ENCODE assay signal across 17 cellular contexts in the genomic region with DNA sequence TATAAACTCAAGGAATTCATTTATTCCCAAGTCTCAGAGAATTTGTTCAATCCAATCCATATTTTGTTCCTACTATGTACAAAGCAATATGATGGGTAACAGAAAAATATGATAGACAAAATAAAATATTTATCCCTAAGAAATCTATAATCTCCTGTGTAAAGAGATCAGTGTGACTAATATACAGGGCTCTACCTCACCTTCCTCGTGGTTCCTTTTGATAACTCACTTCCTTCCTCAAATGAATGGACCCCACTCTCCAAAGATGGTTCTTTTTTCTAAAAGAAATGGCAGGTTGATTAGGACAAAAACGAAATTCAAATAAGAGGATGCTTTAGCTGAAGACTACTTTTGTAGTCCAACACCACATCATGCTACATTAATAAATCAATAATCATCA. TPM values are rescaled to one million over a fixed set of nuclear protein-coding genes. Genes with fewer than 3 reads are reported as not detected.
DNase-seq lines count a peak whose midpoint lies in the region; ATAC-seq, FAIRE-seq and TF ChIP-seq lines count a peak whose summit lies in the region.
"Had no signal": no experiment of that assay in that cellular context is flagged by ENCODE, and none has a peak within 500 bp of the region (broad histone marks: within the 10 kb centered on the region; RNA-seq: fewer than 3 reads in every experiment).

No MANE protein-coding gene starts in this region.

- no peaks in the 10 kb centered on the region for H3K36me3 Mint-ChIP-seq in astrocyte (ENCODE audit: low read depth, unreplicated experiment)

- no peaks in the 10 kb centered on the region for H3K27me3 Mint-ChIP-seq in astrocyte (ENCODE audit: low read depth, unreplicated experiment)
- H3K27me3 Mint-ChIP-seq: CD8-positive, alpha-beta memory T cell had no signal

- no peak for TF ChIP-seq CTCF in Loucy (conservative IDR thresholded peaks at IDR 0.05; ENCODE audit: low read length)
- no peak for TF ChIP-seq CTCF in astrocyte (IDR thresholded peaks at IDR 0.05; ENCODE audit: insufficient read depth, low read depth, low read length)
- no peak for TF ChIP-seq CTCF in endothelial cell of umbilical vein (IDR thresholded peaks at IDR 0.05; ENCODE audit: extremely low read depth in 1 of 2, insufficient read depth in 1 of 2, low read depth in 1 of 2, low read length in 2 of 2)

- H3K9me3 Mint-ChIP-seq in astrocyte (ENCODE audit: unreplicated experiment), result no peaks in the 10 kb centered on the region
- H3K9me3 Mint-ChIP-seq: CD8-positive, alpha-beta memory T cell had no signal

- no peaks in the 10 kb centered on the region for H3K9me2 ChIP-seq in Loucy (replicated peaks; ENCODE audit: low read depth, low read length)

- TF ChIP-seq POLR2A in endothelial cell of umbilical vein (IDR thresholded peaks at IDR 0.05; ENCODE audit: low read depth, low read length), result no peak

- CTCF ChIA-PET in endothelial cell of umbilical vein (lab: Charles Lee), result interaction anchor here (1.4 to 2.6 kb wide), 4 partner anchors 7 to 47 kb away, joined by 3 to 7 read pairs (median 7); partner anchors contain the start of gene CLSPN

- intact Hi-C loops in endothelial cell of umbilical vein (cut with micrococcal nuclease), result no loop called here

- H3K79me2 ChIP-seq in Loucy (ENCODE audit: insufficient read depth, low read length), result peaks cover 56% of the 10 kb centered on the region
- peaks cover 14% of the 10 kb centered on the region for H3K79me2 ChIP-seq in astrocyte (ENCODE audit: insufficient read depth, low read length)
- H3K79me2 ChIP-seq in endothelial cell of umbilical vein (ENCODE audit: control insufficient read depth, insufficient read depth, low read length), result peaks cover 20% of the 10 kb centered on the region

- H4K20me1 ChIP-seq in Loucy (ENCODE audit: insufficient read depth, low read length, poor library complexity, severe bottlenecking) (peaks cover 8% of the 10 kb centered on the region), astrocyte (ENCODE audit: insufficient read depth, low read length) (no peaks in the 10 kb centered on the region), endothelial cell of umbilical vein (replicated peaks; ENCODE audit: control insufficient read depth, extremely low read depth, insufficient read depth, low read length) (no peaks in the 10 kb centered on the region)

- BruUV-seq in endothelial cell of umbilical vein (replicated peaks; lab: Mats Ljungman, UMichigan), result no TSS peak

- H3K4me2 ChIP-seq in Loucy (ENCODE audit: low read depth, low read length, poor library complexity, severe bottlenecking) (peak overlapping the region; percentile 65), astrocyte (ENCODE audit: low read length) (no peak overlapping the region), endothelial cell of umbilical vein (ENCODE audit: insufficient read depth, low read length) (peak overlapping the region; percentile 81)

- H3K27ac Mint-ChIP-seq in astrocyte (ENCODE audit: unreplicated experiment), result no peak overlapping the region

- peak; percentile 20 for DNase-seq in ELR (ENCODE audit: low read depth)
- no peak for DNase-seq in astrocyte (ENCODE audit: low read depth)
- peak; percentile 57 for DNase-seq in endothelial cell of umbilical vein (ENCODE audit: low read depth, low spot score)
- DNase-seq in SJCRH30, result no peak
- DNase-seq in NCI-H2227 treated with DMSO at 0.1 percent for 48 hours (lab: John Stamatoyannopoulos, UW), result no peak
- no peak for DNase-seq in LoVo (ENCODE audit: low spot score)
- DNase-seq: BE2C; CD8-positive, alpha-beta memory T cell had no signal

- dilution Hi-C loops in endothelial cell of umbilical vein (cut with MboI; ENCODE audit: extremely low pct_ligation_motif_present, low sequenced_read_pairs), result no loop called here

- FAIRE-seq in astrocyte (lab: Jason Lieb, UNC), result peak; percentile 39
- no peak for FAIRE-seq in endothelial cell of umbilical vein (lab: Jason Lieb, UNC)
- FAIRE-seq: A204.1, GM12891, H1, HepG2, HTR-8/SVneo had no signal

- H2AFZ ChIP-seq in Loucy (ENCODE audit: low read length), result no peak overlapping the region
- no peak overlapping the region for H2AFZ ChIP-seq in astrocyte (ENCODE audit: low read depth, low read length)
- no peak overlapping the region for H2AFZ ChIP-seq in endothelial cell of umbilical vein (ENCODE audit: low read depth, low read length)

- no peak for ATAC-seq in GM21717 (IDR thresholded peaks at IDR 0.05; ENCODE audit: unreplicated experiment)
- ATAC-seq: HepG2 had no signal

- H3K27ac ChIP-seq in astrocyte (ENCODE audit: low read depth, low read length) (no peak overlapping the region), endothelial cell of umbilical vein (ENCODE audit: insufficient read depth, low read depth, low read length) (peak overlapping the region; percentile 69), SJCRH30 (no peak overlapping the region)
- H3K27ac ChIP-seq: C4-2B had no signal

- H3K4me1 ChIP-seq in Loucy (ENCODE audit: insufficient read depth, low read length, poor library complexity, severe bottlenecking) (peaks cover 40% of the 10 kb centered on the region), astrocyte (ENCODE audit: insufficient read depth, low read length) (no peaks in the 10 kb centered on the region), endothelial cell of umbilical vein (ENCODE audit: control insufficient read depth, extremely low read depth, insufficient read depth, low read length) (peaks cover 25% of the 10 kb centered on the region), SJCRH30 (no peaks in the 10 kb centered on the region)
- H3K4me1 ChIP-seq: BE2C had no signal

- H3K9me1 ChIP-seq in endothelial cell of umbilical vein (replicated peaks; ENCODE audit: control insufficient read depth, extremely low read depth, insufficient read depth, low read length), result no peaks in the 10 kb centered on the region

- H3K36me3 ChIP-seq in Loucy (ENCODE audit: insufficient read depth, low read length) (peaks cover 34% of the 10 kb centered on the region; the same call in 1 of the 2 replicates), astrocyte (ENCODE audit: insufficient read depth, low read length) (peaks cover 18% of the 10 kb centered on the region), endothelial cell of umbilical vein (ENCODE audit: control insufficient read depth in 2 of 2, extremely low read depth in 1 of 2, insufficient read depth in 2 of 2, low read length in 2 of 2) (peaks cover 0 to 5% of the 10 kb centered on the region in 2 experiments), SJCRH30 (peaks cover 79% of the 10 kb centered on the region)
- H3K36me3 ChIP-seq: BE2C had no signal

- H3K4me3 ChIP-seq in Loucy (ENCODE audit: low read length, poor library complexity, severe bottlenecking) (peak overlapping the region; percentile 39), astrocyte (ENCODE audit: insufficient read depth, low read depth, low read length) (no peak overlapping the region), endothelial cell of umbilical vein (replicated peaks in 1 of 3; ENCODE audit: insufficient read depth in 1 of 3, low read depth in 1 of 3, low read length in 3 of 3) (peak overlapping the region in 1 of 3 experiments; percentile 17), SJCRH30 (no peak overlapping the region)
- H3K4me3 ChIP-seq: HAP-1 had no signal

- H3K9ac ChIP-seq in Loucy (ENCODE audit: low read depth, low read length, poor library complexity, severe bottlenecking) (peak overlapping the region; percentile 33), astrocyte (ENCODE audit: low read length) (no peak overlapping the region), endothelial cell of umbilical vein (replicated peaks; ENCODE audit: extremely low read depth, insufficient read depth, low read length) (peak overlapping the region; percentile 23)

- no peak overlapping the region for H3K4me3 Mint-ChIP-seq in astrocyte (ENCODE audit: unreplicated experiment)
- H3K4me3 Mint-ChIP-seq: CD8-positive, alpha-beta memory T cell had no signal

- no peaks in the 10 kb centered on the region; the same call in 1 of the 2 replicates for H3F3A ChIP-seq in Loucy (ENCODE audit: low read depth)

- POLR2A ChIA-PET in endothelial cell of umbilical vein (lab: Charles Lee), result no interaction called here

- H3K9me3 ChIP-seq in Loucy (ENCODE audit: insufficient read depth, low read depth, low read length), result no peaks in the 10 kb centered on the region
- no peaks in the 10 kb centered on the region for H3K9me3 ChIP-seq in astrocyte (ENCODE audit: insufficient read depth, low read depth, low read length)
- no peaks in the 10 kb centered on the region for H3K9me3 ChIP-seq in endothelial cell of umbilical vein (replicated peaks; ENCODE audit: control insufficient read depth, insufficient read depth, low read length)
- no peaks in the 10 kb centered on the region for H3K9me3 ChIP-seq in SJCRH30 (replicated peaks)
- H3K9me3 ChIP-seq: BE2C, HAP-1 had no signal

- no peaks in the 10 kb centered on the region for H3K4me1 Mint-ChIP-seq in astrocyte (ENCODE audit: low read depth, unreplicated experiment)

- H3K27me3 ChIP-seq in Loucy (ENCODE audit: insufficient read depth, low read length, poor library complexity, severe bottlenecking) (no peaks in the 10 kb centered on the region), astrocyte (ENCODE audit: insufficient read depth, low read length) (no peaks in the 10 kb centered on the region), endothelial cell of umbilical vein (ENCODE audit: control insufficient read depth in 2 of 2, insufficient read depth in 2 of 2, low read length in 2 of 2) (no peaks in the 10 kb centered on the region), SJCRH30 (no peaks in the 10 kb centered on the region)
- H3K27me3 ChIP-seq: BE2C had no signal

RNA-seq across cellular contexts. Expression of gene CLSPN, which starts 7.6 kb away (rescaled TPM):
- total RNA-seq in astrocyte (4.3 and 5.3 TPM in 2 replicates), endothelial cell of umbilical vein (33.2 and 39.5 TPM in 2 replicates)
- 3.2 and 4.2 TPM in 2 replicates for polyA plus RNA-seq in endothelial cell of umbilical vein
- 11.2 and 12.1 TPM in 2 replicates for polyA plus RNA-seq in endothelial cell of umbilical vein (2011; cell fraction: cytosol; rRNA removed)
- polyA plus RNA-seq in endothelial cell of umbilical vein (2011; cell fraction: nucleus; rRNA removed), result 12.2 and 19.7 TPM in 2 replicates
- 5.9 and 14.6 TPM in 2 replicates for polyA plus RNA-seq in endothelial cell of umbilical vein (2012)
- 10.7 and 22.5 TPM in 2 replicates for polyA minus RNA-seq in endothelial cell of umbilical vein
- polyA minus RNA-seq in endothelial cell of umbilical vein (2011; cell fraction: cytosol; rRNA and poly(A)+ RNA removed), result 27.1 TPM
- polyA minus RNA-seq in endothelial cell of umbilical vein (2011; cell fraction: nucleus; rRNA and poly(A)+ RNA removed), result 8.0 and 25.6 TPM in 2 replicates
- 85.8 and 95.4 TPM in 2 replicates for total RNA-seq in SJCRH30 (2014; rRNA removed; shearing (Covaris generic))

RNA-seq across cellular contexts. Expression of gene C1orf216, which starts 43.5 kb away (rescaled TPM):
- total RNA-seq in astrocyte, result 12.2 and 12.5 TPM in 2 replicates
- total RNA-seq in endothelial cell of umbilical vein, result 15.3 and 18.5 TPM in 2 replicates
- polyA plus RNA-seq in endothelial cell of umbilical vein, result 12.4 and 13.3 TPM in 2 replicates
- polyA plus RNA-seq in endothelial cell of umbilical vein (2011; cell fraction: cytosol; rRNA removed), result 10.2 and 11.5 TPM in 2 replicates
- 14.0 and 18.7 TPM in 2 replicates for polyA plus RNA-seq in endothelial cell of umbilical vein (2011; cell fraction: nucleus; rRNA removed)
- polyA plus RNA-seq in endothelial cell of umbilical vein (2012), result 14.1 and 17.0 TPM in 2 replicates
- 24.4 and 32.5 TPM in 2 replicates for polyA minus RNA-seq in endothelial cell of umbilical vein
- polyA minus RNA-seq in endothelial cell of umbilical vein (2011; cell fraction: cytosol; rRNA and poly(A)+ RNA removed), result 13.9 TPM
- polyA minus RNA-seq in endothelial cell of umbilical vein (2011; cell fraction: nucleus; rRNA and poly(A)+ RNA removed), result 4.5 and 4.9 TPM in 2 replicates
- total RNA-seq in SJCRH30 (2014; rRNA removed; shearing (Covaris generic)), result 9.7 and 12.5 TPM in 2 replicates

RNA-seq across cellular contexts. Expression of gene AGO4, which starts 45.6 kb away (rescaled TPM):
- total RNA-seq in astrocyte (9.8 and 10.0 TPM in 2 replicates), endothelial cell of umbilical vein (16.2 and 19.8 TPM in 2 replicates)
- polyA plus RNA-seq in endothelial cell of umbilical vein, result 9.7 and 11.1 TPM in 2 replicates
- 5.4 and 7.9 TPM in 2 replicates for polyA plus RNA-seq in endothelial cell of umbilical vein (2011; cell fraction: cytosol; rRNA removed)
- 30.8 and 34.4 TPM in 2 replicates for polyA plus RNA-seq in endothelial cell of umbilical vein (2011; cell fraction: nucleus; rRNA removed)
- polyA plus RNA-seq in endothelial cell of umbilical vein (2012), result 8.6 and 9.0 TPM in 2 replicates
- polyA minus RNA-seq in endothelial cell of umbilical vein, result 55.9 and 57.6 TPM in 2 replicates
- 10.3 TPM for polyA minus RNA-seq in endothelial cell of umbilical vein (2011; cell fraction: cytosol; rRNA and poly(A)+ RNA removed)
- 29.4 and 47.1 TPM in 2 replicates for polyA minus RNA-seq in endothelial cell of umbilical vein (2011; cell fraction: nucleus; rRNA and poly(A)+ RNA removed)
- 11.1 and 17.1 TPM in 2 replicates for total RNA-seq in SJCRH30 (2014; rRNA removed; shearing (Covaris generic))

Comparison
In these comparisons a context has a peak if more than half of its experiments do, and no peak if none do; other contexts are left out.
1. DNase-seq: peak in ELR (single experiment) and endothelial cell of umbilical vein (single experiment); none in astrocyte (single experiment), SJCRH30 (0 of 2), NCI-H2227 treated with DMSO at 0.1 percent for 48 hours (single experiment) and LoVo (single experiment).